8 cellular contexts compared by ENCODE assay signal in the genomic region with DNA sequence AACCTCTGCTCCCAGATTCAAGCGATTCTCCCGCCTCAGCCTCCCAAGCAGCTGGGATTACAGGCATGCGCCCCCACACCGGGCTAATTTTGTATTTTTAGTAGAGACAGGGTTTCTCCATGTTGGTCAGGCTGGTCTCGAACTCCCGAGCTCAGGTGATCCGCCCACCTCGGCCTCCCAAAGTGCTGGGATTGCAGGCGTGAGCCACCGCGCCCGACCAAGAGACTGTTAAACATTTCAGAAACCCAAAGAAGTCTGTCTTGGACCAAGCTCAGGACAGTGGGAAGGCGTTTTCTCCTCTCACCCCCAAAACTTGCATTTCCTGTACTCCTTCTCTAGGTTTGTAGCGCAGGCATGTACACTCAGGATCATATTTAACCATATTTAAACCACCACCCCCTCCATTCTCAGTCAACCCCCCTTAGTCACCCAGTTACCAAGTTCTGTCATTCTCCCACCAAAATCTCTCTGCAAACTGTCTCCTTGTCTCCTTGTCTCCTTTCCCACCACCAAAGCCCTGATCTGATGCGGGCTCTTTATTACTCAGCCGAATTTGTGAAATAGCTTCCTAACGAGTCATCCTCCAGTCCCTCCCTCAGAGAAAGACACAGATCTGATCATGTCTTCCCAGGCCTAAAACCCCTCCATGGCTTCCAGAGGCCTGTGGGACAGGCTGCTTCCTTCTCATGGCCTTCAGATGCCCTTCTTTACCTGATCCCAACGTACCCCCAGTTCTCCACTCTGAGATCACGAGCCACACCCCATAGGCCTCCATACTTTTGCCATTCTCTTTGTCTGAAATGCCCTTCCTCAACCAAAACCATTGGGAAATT. TPM values are rescaled to one million over a fixed set of nuclear protein-coding genes. Genes with fewer than 3 reads are reported as not detected.
DNase-seq lines count a peak whose midpoint lies in the region; ATAC-seq, FAIRE-seq and TF ChIP-seq lines count a peak whose summit lies in the region.

No MANE protein-coding gene starts in this region.

- H3K36me3 ChIP-seq in HUES64 (ENCODE audit: insufficient read depth, low read length) (no peaks in the 10 kb centered on the region), GM12878 (ENCODE audit: control insufficient read depth in 2 of 2, insufficient read depth in 2 of 2, low read length in 1 of 2) (no peaks in the 10 kb centered on the region)

- no peaks in the 10 kb centered on the region for H3K79me2 ChIP-seq in GM12878 (ENCODE audit: control insufficient read depth, insufficient read depth, low read length)

- DNase-seq in AG20443 (ENCODE audit: low spot score) (peak; percentile 91), GM12878 (ENCODE audit: low read depth, low spot score) (no peak), left lobe of liver (ENCODE audit: low spot score) (peak; percentile 18), substantia nigra (lab: John Stamatoyannopoulos, UW) (no peak), NCI-H1930 (lab: John Stamatoyannopoulos, UW) (no peak)
- DNase-seq in stimulated activated CD4-positive, alpha-beta T cell treated with anti-CD3 and anti-CD28 coated beads, Interleukin-4, amount 100 ng/mL, for 4 hours, result no peak

- no peak for TF ChIP-seq RAD21 in GM12878 (IDR thresholded peaks at IDR 0.05; ENCODE audit: insufficient read depth, low read depth, low read length)

- CTCF ChIA-PET in GM12878 (lab: Yijun Ruan, JAX), result interaction anchor here (0.6 to 17.5 kb wide), 8 partner anchors 11 to 1130 kb away, joined by 3 to 626 read pairs (median 4); partner anchors contain the start of gene CREB3L1

- ATAC-seq in GM12878, result no peak
- ATAC-seq in left lobe of liver, result no peak
- no peak for ATAC-seq in HG02938 (IDR thresholded peaks at IDR 0.05; ENCODE audit: unreplicated experiment)

- no peak for TF ChIP-seq POLR2A in GM12878 (IDR thresholded peaks at IDR 0.05; ENCODE audit: low read depth, low read length)

- peak overlapping the region; percentile 88 for H2AFZ ChIP-seq in GM12878 (ENCODE audit: control insufficient read depth, low read depth, low read length)

- in situ Hi-C loops in GM12878 (cut with MboI), result no loop called here

- no TSS peak for BruUV-seq in GM12878 (replicated peaks; lab: Mats Ljungman, UMichigan)

- no peaks in the 10 kb centered on the region for H3K27me3 ChIP-seq in HUES64 (ENCODE audit: insufficient read depth, low read length)
- no peaks in the 10 kb centered on the region for H3K27me3 ChIP-seq in GM12878 (replicated peaks in 1 of 2; ENCODE audit: control insufficient read depth in 2 of 2, insufficient read depth in 2 of 2, low read length in 1 of 2)

- RAD21 ChIA-PET in GM12878 (lab: Charles Lee; ENCODE audit: unreplicated experiment), result interaction anchor here (0.8 to 16.5 kb wide), 3 partner anchors 15 to 64 kb away, joined by 3 to 316 read pairs (median 10); no protein-coding TSS in a partner anchor

- 82% methylated on average over 19 of the region's 19 CpGs for WGBS in HUES64
- WGBS in GM12878 (ENCODE audit: insufficient coverage, insufficient replicate concordance, low lambda C conversion rate, missing lambda C conversion rate), result 72% methylated on average over 19 of the region's 19 CpGs

- H3K4me3 ChIP-seq in HUES64 (ENCODE audit: low read length) (no peak overlapping the region), GM12878 (no peak overlapping the region)

- intact Hi-C loops in GM12878 (cut with micrococcal nuclease; ENCODE audit: unreplicated experiment), result loop anchor here (10.0 kb wide), 1 partner anchor 286 kb away; no protein-coding TSS in a partner anchor

- no peak for FAIRE-seq in GM12878 (lab: Jason Lieb, UNC)

- no peak for TF ChIP-seq CTCF in GM12878 (IDR thresholded peaks at IDR 0.05 in 2 of 3, conservative IDR thresholded peaks at IDR 0.05 in 1 of 3; ENCODE audit: control insufficient read depth in 2 of 3, extremely low read depth in 1 of 3, insufficient read depth in 1 of 3, low read depth in 3 of 3, low read length in 3 of 3)

- H3K4me1 ChIP-seq in HUES64 (ENCODE audit: insufficient read depth, low read length) (peaks cover 25% of the 10 kb centered on the region), GM12878 (ENCODE audit: control insufficient read depth, insufficient read depth, low read length) (peaks cover 15% of the 10 kb centered on the region)

- H3K4me2 ChIP-seq in GM12878 (ENCODE audit: control insufficient read depth, insufficient read depth), result peak overlapping the region; percentile 42; the same call in 1 of the 2 replicates

- POLR2A ChIA-PET in GM12878 (lab: Charles Lee), result interaction anchor here (0.6 kb wide), 1 partner anchor 157 kb away, joined by 3 read pairs; no protein-coding TSS in a partner anchor

- H3K9ac ChIP-seq in HUES64 (ENCODE audit: low read depth, low read length) (peak overlapping the region; percentile 56; the same call in 1 of the 2 replicates), GM12878 (ENCODE audit: control insufficient read depth, insufficient read depth, low read length) (no peak overlapping the region)

- SMC1A ChIA-PET in GM12878 (lab: Charles Lee; ENCODE audit: uncharacterized antibody, unreplicated experiment), result interaction anchor here (0.6 to 5.5 kb wide), 8 partner anchors 18 to 715 kb away, joined by 3 to 73 read pairs (median 4); no protein-coding TSS in a partner anchor

- H4K20me1 ChIP-seq in GM12878 (ENCODE audit: control insufficient read depth, insufficient read depth), result no peaks in the 10 kb centered on the region

- no peak for TF ChIP-seq EP300 in GM12878 (IDR thresholded peaks at IDR 0.05; ENCODE audit: borderline replicate concordance in 1 of 2, control insufficient read depth in 1 of 2, low read depth in 2 of 2, low read length in 2 of 2)

- H3K27ac ChIP-seq in HUES64 (ENCODE audit: low read depth, low read length) (peak overlapping the region; percentile 74), GM12878 (ENCODE audit: control insufficient read depth, insufficient read depth) (no peak overlapping the region; the same call in 1 of the 2 replicates), substantia nigra (ENCODE audit: low read depth, low read length, poor library complexity, severe bottlenecking) (no peak overlapping the region)

- no peaks in the 10 kb centered on the region for H3K9me3 ChIP-seq in HUES64 (ENCODE audit: insufficient read depth, low read depth, low read length)
- H3K9me3 ChIP-seq in GM12878 (replicated peaks; ENCODE audit: control insufficient read depth, insufficient read depth, low read length), result no peaks in the 10 kb centered on the region

TF ChIP-seq in GM12878, 131 proteins besides CTCF, POLR2A, EP300 and RAD21 (continues in another document):
- TF ChIP-seq MEF2B (IDR thresholded peaks at IDR 0.05; ENCODE audit: partially characterized antibody, poor library complexity, severe bottlenecking) (no peak), NFIC (IDR thresholded peaks at IDR 0.05; ENCODE audit: low read depth, low read length) (no peak), MYC (IDR thresholded peaks at IDR 0.05; ENCODE audit: insufficient read depth, insufficient read length, insufficient replicate concordance, low read length, severe bottlenecking) (no peak), IRF3 (IDR thresholded peaks at IDR 0.05) (no peak), SMARCA5 (IDR thresholded peaks at IDR 0.05) (no peak)
- TF ChIP-seq, protein P1, sequence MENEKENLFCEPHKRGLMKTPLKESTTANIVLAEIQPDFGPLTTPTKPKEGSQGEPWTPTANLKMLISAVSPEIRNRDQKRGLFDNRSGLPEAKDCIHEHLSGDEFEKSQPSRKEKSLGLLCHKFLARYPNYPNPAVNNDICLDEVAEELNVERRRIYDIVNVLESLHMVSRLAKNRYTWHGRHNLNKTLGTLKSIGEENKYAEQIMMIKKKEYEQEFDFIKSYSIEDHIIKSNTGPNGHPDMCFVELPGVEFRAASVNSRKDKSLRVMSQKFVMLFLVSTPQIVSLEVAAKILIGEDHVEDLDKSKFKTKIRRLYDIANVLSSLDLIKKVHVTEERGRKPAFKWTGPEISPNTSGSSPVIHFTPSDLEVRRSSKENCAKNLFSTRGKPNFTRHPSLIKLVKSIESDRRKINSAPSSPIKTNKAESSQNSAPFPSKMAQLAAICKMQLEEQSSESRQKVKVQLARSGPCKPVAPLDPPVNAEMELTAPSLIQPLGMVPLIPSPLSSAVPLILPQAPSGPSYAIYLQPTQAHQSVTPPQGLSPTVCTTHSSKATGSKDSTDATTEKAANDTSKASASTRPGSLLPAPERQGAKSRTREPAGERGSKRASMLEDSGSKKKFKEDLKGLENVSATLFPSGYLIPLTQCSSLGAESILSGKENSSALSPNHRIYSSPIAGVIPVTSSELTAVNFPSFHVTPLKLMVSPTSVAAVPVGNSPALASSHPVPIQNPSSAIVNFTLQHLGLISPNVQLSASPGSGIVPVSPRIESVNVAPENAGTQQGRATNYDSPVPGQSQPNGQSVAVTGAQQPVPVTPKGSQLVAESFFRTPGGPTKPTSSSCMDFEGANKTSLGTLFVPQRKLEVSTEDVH (IDR thresholded peaks at IDR 0.05; ENCODE audit: low read depth, partially characterized antibody), result no peak

RNA-seq across cellular contexts. Expression of gene CREB3L1, which starts 29.0 kb away (rescaled TPM):
- polyA plus RNA-seq in HUES64 (2013, experiment 1 of 2), result 4.6 TPM
- polyA plus RNA-seq in HUES64 (2013, experiment 2 of 2), result 9.1 TPM
- 3.5 and 4.3 TPM in 2 replicates for total RNA-seq in GM12878 (2013; cell fraction: nucleolus; rRNA removed)
- total RNA-seq in GM12878 (2014; rRNA removed) (0.11 and 1.2 TPM in 2 replicates), GM12878 (2014; rRNA removed; fragmentation: Illumina TruSeq; extraction: Trizol) (0.04 TPM in 1 of 2 replicates, not detected in the other), GM12878 (2021) (1.0 and 1.4 TPM in 2 replicates), left lobe of liver (0.30 TPM)
- 0.91 TPM for polyA plus RNA-seq in GM12878 (2011; ENCODE audit: low read depth)
- polyA plus RNA-seq in GM12878 (2011; rRNA removed) (0.18 and 0.26 TPM in 2 replicates), GM12878 (2014; fragmentation: Illumina TruSeq; extraction: Trizol) (0.25 and 0.28 TPM in 2 replicates), GM12878 (2014; fragmentation: Nextera tagmentation; extraction: Ambion mirVana) (under 1 TPM; 0.03 to 0.13 TPM), GM12878 (2014; rRNA removed) (0.20 and 0.28 TPM in 2 replicates), GM12878 (2016; fragmentation: Nextera tagmentation; extraction: Ambion mirVana) (under 1 TPM; 0.24 to 0.27 TPM)
- 0.20 and 0.30 TPM in 2 replicates for polyA plus RNA-seq in GM12878 (2011; cell fraction: cytosol; rRNA removed)
- polyA plus RNA-seq in GM12878 (2011; cell fraction: nucleus; rRNA removed), result 0.37 and 0.75 TPM in 2 replicates
- 2.7 and 3.3 TPM in 2 replicates for polyA plus RNA-seq in GM12878 (2012)
- polyA minus RNA-seq in GM12878 (2011; rRNA and poly(A)+ RNA removed), result 0.31 and 0.37 TPM in 2 replicates
- polyA minus RNA-seq in GM12878 (2011; cell fraction: cytosol; rRNA and poly(A)+ RNA removed), result 0.94 and 2.4 TPM in 2 replicates
- polyA minus RNA-seq in GM12878 (2011; cell fraction: nucleus; rRNA and poly(A)+ RNA removed), result 0.36 and 0.67 TPM in 2 replicates

Comparison
In these comparisons a context has a peak if more than half of its experiments do, and no peak if none do; other contexts are left out.
1. DNase-seq: peak in AG20443 (single experiment) and left lobe of liver (single experiment); none in GM12878 (single experiment), stimulated activated CD4-positive, alpha-beta T cell treated with anti-CD3 and anti-CD28 coated beads, Interleukin-4, amount 100 ng/mL, for 4 hours (0 of 2), substantia nigra (0 of 49) and NCI-H1930 (0 of 2).